ENCODE assay signal across 20 cellular contexts in genomic region chr17:6603746-6604325, GRCh38. TPM values are rescaled to one million over a fixed set of nuclear protein-coding genes. Genes with fewer than 3 reads are reported as not detected.
DNase-seq lines count a peak whose midpoint lies in the region; ATAC-seq, FAIRE-seq and TF ChIP-seq lines count a peak whose summit lies in the region.
"Had no signal": no experiment of that assay in that cellular context is flagged by ENCODE, and none has a peak within 500 bp of the region (broad histone marks: within the 10 kb centered on the region; RNA-seq: fewer than 3 reads in every experiment).

No MANE protein-coding gene starts in this region.

- DNase-seq in A549 (ENCODE audit: low read depth in 1 of 2, low spot score in 1 of 2) (peak in 1 of 2 experiments; percentile 23), LHCN-M2 (ENCODE audit: low read depth) (peak; percentile 11), choroid plexus epithelial cell (ENCODE audit: low read depth) (peak; percentile 63), medulla oblongata (ENCODE audit: extremely low spot score) (peak; percentile 7), SK-N-DZ (ENCODE audit: low spot score) (no peak), pons (ENCODE audit: low spot score) (no peak), dermis blood vessel endothelial cell (no peak), glomerular visceral epithelial cell (ENCODE audit: extremely low spot score) (no peak)
- DNase-seq: activated CD4-positive, alpha-beta memory T cell treated with anti-CD3 and anti-CD28 coated beads for 36 hours; activated naive CD4-positive, alpha-beta T cell treated with anti-CD3 and anti-CD28 coated beads, Interleukin-2, amount 50 U/mL, for 16 hours; activated T-cell treated with anti-CD3 and anti-CD28 coated beads, Interleukin-2, amount 50 U/mL, for 24 hours; COR-L47; cortex of kidney; GF-D8; islet precursor cell; MV-4-11; SW 1271 had no signal

- no peak overlapping the region for H3K4me2 ChIP-seq in A549
- H3K4me2 ChIP-seq: neural progenitor cell had no signal

- peaks cover 34% of the 10 kb centered on the region for H3K4me1 ChIP-seq in A549
- H3K4me1 ChIP-seq: neural progenitor cell, right atrium auricular region had no signal

- POLR2A ChIA-PET in A549 (lab: Yijun Ruan, JAX) = no interaction called here

- H3K9me3 ChIP-seq in A549 = no peaks in the 10 kb centered on the region
- H3K9me3 ChIP-seq: right atrium auricular region had no signal

- peak overlapping the region in 1 of 2 experiments; percentile 4; a peak in 1 of 6 replicates for H3K27ac ChIP-seq in A549
- H3K27ac ChIP-seq: neural progenitor cell, right atrium auricular region had no signal

- WGBS in A549 (ENCODE audit: missing lambda C conversion rate) = 67% methylated on average over 3 of the region's 3 CpGs

- TF ChIP-seq CTCF in A549 (IDR thresholded peaks at IDR 0.05) (no peak), choroid plexus epithelial cell (conservative IDR thresholded peaks at IDR 0.05; ENCODE audit: low read depth, low read length) (no peak)

- CTCF ChIA-PET in A549 (lab: Yijun Ruan, JAX) = interaction anchor here (1.0 kb wide), 2 partner anchors 129 to 131 kb away, joined by 3 to 4 read pairs; no protein-coding TSS in a partner anchor

- TF ChIP-seq POLR2A in A549 (IDR thresholded peaks at IDR 0.05; ENCODE audit: low read length) = no peak

- ATAC-seq in A549 = peak; percentile 25 to 60; a peak in 4 of 6 replicates

- TF ChIP-seq RAD21 in A549 (conservative IDR thresholded peaks at IDR 0.05 in 1 of 2, IDR thresholded peaks at IDR 0.05 in 1 of 2) = peak in 1 of 2 experiments; percentile 30; a peak in 1 of 5 replicates

- no peak overlapping the region for H3K4me3 ChIP-seq in A549
- no peak overlapping the region for H3K4me3 ChIP-seq in choroid plexus epithelial cell (ENCODE audit: low read depth, low read length)
- H3K4me3 ChIP-seq: neural progenitor cell, right atrium auricular region had no signal

- no peak for TF ChIP-seq EP300 in A549 (IDR thresholded peaks at IDR 0.05)

- peak; percentile 39 for FAIRE-seq in A549 (lab: Jason Lieb, UNC)
- FAIRE-seq: GM12891 had no signal

TF ChIP-seq in A549, 52 proteins besides CTCF, POLR2A, EP300 and RAD21:
- no peak for TF ChIP-seq RARB (CRISPR knock-in tag; IDR thresholded peaks at IDR 0.05)

RNA-seq across cellular contexts. Expression of gene KIAA0753, which starts 36.7 kb away (rescaled TPM):
- 15.2 and 21.5 TPM in 2 replicates for polyA plus RNA-seq in A549 (2011; rRNA removed)
- 4.4 and 5.1 TPM in 2 replicates for polyA plus RNA-seq in A549 (2012; cell fraction: cytosol; rRNA removed)
- polyA plus RNA-seq in A549 (2012; cell fraction: nucleus; rRNA removed) = 5.5 and 11.7 TPM in 2 replicates
- 13.6 to 16.1 TPM (median 14.1 TPM) in 3 replicates for polyA plus RNA-seq in A549 (2017; fragmentation: RNase III; extraction: RNeasy Plus Mini Kit Qiagen cat#74134 plus additional on column Dnase treatment)
- 20.8 and 21.1 TPM in 2 replicates for polyA minus RNA-seq in A549 (2011; rRNA and poly(A)+ RNA removed)
- total RNA-seq in LHCN-M2 (2014; rRNA removed) = 9.9 and 12.8 TPM in 2 replicates
- 3.5 TPM for polyA plus RNA-seq in LHCN-M2 (2012)
- 13.4 and 17.3 TPM in 2 replicates for polyA plus RNA-seq in SK-N-DZ (2014; cell fraction: cytosol; rRNA removed)
- 19.6 and 30.1 TPM in 2 replicates for polyA plus RNA-seq in SK-N-DZ (2014; cell fraction: nucleus; rRNA removed)
- total RNA-seq in dermis blood vessel endothelial cell = 8.9 and 11.7 TPM in 2 replicates

RNA-seq across cellular contexts. Expression of gene TXNDC17, which starts 37.0 kb away (rescaled TPM):
- polyA plus RNA-seq in A549 (2011; rRNA removed) = 517 and 572 TPM in 2 replicates
- 876 and 1,178 TPM in 2 replicates for polyA plus RNA-seq in A549 (2012; cell fraction: cytosol; rRNA removed)
- polyA plus RNA-seq in A549 (2012; cell fraction: nucleus; rRNA removed) = 419 and 424 TPM in 2 replicates
- 621 to 751 TPM (median 643 TPM) in 3 replicates for polyA plus RNA-seq in A549 (2017; fragmentation: RNase III; extraction: RNeasy Plus Mini Kit Qiagen cat#74134 plus additional on column Dnase treatment)
- 43.1 and 59.7 TPM in 2 replicates for polyA minus RNA-seq in A549 (2011; rRNA and poly(A)+ RNA removed)
- 226 and 251 TPM in 2 replicates for total RNA-seq in LHCN-M2 (2014; rRNA removed)
- polyA plus RNA-seq in LHCN-M2 (2012) = 288 TPM
- 112 and 235 TPM in 2 replicates for polyA plus RNA-seq in SK-N-DZ (2014; cell fraction: cytosol; rRNA removed)
- polyA plus RNA-seq in SK-N-DZ (2014; cell fraction: nucleus; rRNA removed) = 163 and 278 TPM in 2 replicates
- 56.7 and 166 TPM in 2 replicates for total RNA-seq in dermis blood vessel endothelial cell

RNA-seq across cellular contexts. Expression of gene PITPNM3, which starts 47.5 kb away (rescaled TPM):
- polyA plus RNA-seq in A549 (2011; rRNA removed) (0.80 and 0.93 TPM in 2 replicates), A549 (2017; fragmentation: RNase III; extraction: RNeasy Plus Mini Kit Qiagen cat#74134 plus additional on column Dnase treatment) (1.8 to 2.3 TPM (median 2.2 TPM) in 3 replicates)
- 0.67 and 1.1 TPM in 2 replicates for polyA plus RNA-seq in A549 (2012; cell fraction: cytosol; rRNA removed)
- polyA plus RNA-seq in A549 (2012; cell fraction: nucleus; rRNA removed) = 3.8 and 4.0 TPM in 2 replicates
- 1.0 and 1.4 TPM in 2 replicates for polyA minus RNA-seq in A549 (2011; rRNA and poly(A)+ RNA removed)
- total RNA-seq in LHCN-M2 (2014; rRNA removed) (1.5 TPM in 2 replicates), dermis blood vessel endothelial cell (0.23 and 0.34 TPM in 2 replicates)
- 1.9 TPM for polyA plus RNA-seq in LHCN-M2 (2012)
- 0.03 and 0.24 TPM in 2 replicates for polyA plus RNA-seq in SK-N-DZ (2014; cell fraction: cytosol; rRNA removed)
- polyA plus RNA-seq in SK-N-DZ (2014; cell fraction: nucleus; rRNA removed) = 0.58 and 1.6 TPM in 2 replicates

RNA-seq across cellular contexts. Expression of gene MED31, which starts 47.6 kb away (rescaled TPM):
- 49.0 and 50.2 TPM in 2 replicates for polyA plus RNA-seq in A549 (2011; rRNA removed)
- polyA plus RNA-seq in A549 (2012; cell fraction: cytosol; rRNA removed) = 22.9 and 25.0 TPM in 2 replicates
- 6.4 and 11.0 TPM in 2 replicates for polyA plus RNA-seq in A549 (2012; cell fraction: nucleus; rRNA removed)
- 27.9 to 32.2 TPM (median 31.8 TPM) in 3 replicates for polyA plus RNA-seq in A549 (2017; fragmentation: RNase III; extraction: RNeasy Plus Mini Kit Qiagen cat#74134 plus additional on column Dnase treatment)
- polyA minus RNA-seq in A549 (2011; rRNA and poly(A)+ RNA removed) = 11.4 and 14.4 TPM in 2 replicates
- 7.4 and 9.6 TPM in 2 replicates for total RNA-seq in LHCN-M2 (2014; rRNA removed)
- polyA plus RNA-seq in LHCN-M2 (2012) = 20.5 TPM
- 12.0 and 19.8 TPM in 2 replicates for polyA plus RNA-seq in SK-N-DZ (2014; cell fraction: cytosol; rRNA removed)
- polyA plus RNA-seq in SK-N-DZ (2014; cell fraction: nucleus; rRNA removed) = 14.1 and 20.7 TPM in 2 replicates
- 7.0 and 8.5 TPM in 2 replicates for total RNA-seq in dermis blood vessel endothelial cell

RNA-seq across cellular contexts. Expression of gene C17orf100, which starts 47.7 kb away (rescaled TPM):
- polyA plus RNA-seq in A549 (2011; rRNA removed) (4.1 and 4.2 TPM in 2 replicates), A549 (2017; fragmentation: RNase III; extraction: RNeasy Plus Mini Kit Qiagen cat#74134 plus additional on column Dnase treatment) (2.4 to 3.1 TPM (median 2.6 TPM) in 3 replicates)
- polyA plus RNA-seq in A549 (2012; cell fraction: cytosol; rRNA removed) = 2.1 and 2.9 TPM in 2 replicates
- 1.6 and 2.0 TPM in 2 replicates for polyA plus RNA-seq in A549 (2012; cell fraction: nucleus; rRNA removed)
- 1.9 TPM in 2 replicates for polyA minus RNA-seq in A549 (2011; rRNA and poly(A)+ RNA removed)
- total RNA-seq in LHCN-M2 (2014; rRNA removed) (0.45 and 0.92 TPM in 2 replicates), dermis blood vessel endothelial cell (0.42 and 0.85 TPM in 2 replicates)
- 1.6 TPM for polyA plus RNA-seq in LHCN-M2 (2012)
- 4.4 and 7.7 TPM in 2 replicates for polyA plus RNA-seq in SK-N-DZ (2014; cell fraction: cytosol; rRNA removed)
- 2.9 and 5.9 TPM in 2 replicates for polyA plus RNA-seq in SK-N-DZ (2014; cell fraction: nucleus; rRNA removed)

Comparison
In these comparisons a context has a peak if more than half of its experiments do, and no peak if none do; other contexts are left out.
1. DNase-seq: peak in LHCN-M2 (single experiment), choroid plexus epithelial cell (single experiment) and medulla oblongata (single experiment); none in SK-N-DZ (single experiment), pons (single experiment), dermis blood vessel endothelial cell (single experiment) and glomerular visceral epithelial cell (single experiment).